ENCODE assay signal across 9 cellular contexts in genomic region chr1:63775418-63776127, GRCh38. TPM values are rescaled to one million over a fixed set of nuclear protein-coding genes. Genes with fewer than 3 reads are reported as not detected.
A peak's percentile ranks its signal among the peaks of the same experiment; 100 is the strongest.
DNase-seq lines count a peak whose midpoint lies in the region; ATAC-seq and TF ChIP-seq lines count a peak whose summit lies in the region.
"Had no signal": no experiment of that assay in that cellular context is flagged by ENCODE, and none has a peak within 500 bp of the region (broad histone marks: within the 10 kb centered on the region; RNA-seq: fewer than 3 reads in every experiment).

No MANE protein-coding gene starts in this region.

- no peaks in the 10 kb centered on the region for H3K27me3 ChIP-seq in smooth muscle cell (ENCODE audit: low read depth)

- H3F3A ChIP-seq in smooth muscle cell (ENCODE audit: low read depth): peaks cover 15% of the 10 kb centered on the region

- H3K4me3 Mint-ChIP-seq in activated B cell treated with CpG ODN at 0.5 μM for 24 hours: peak overlapping the region; percentile 83

- TF ChIP-seq CTCF in activated B cell treated with CpG ODN at 0.5 μM for 24 hours (IDR thresholded peaks at IDR 0.05) (no peak), smooth muscle cell (IDR thresholded peaks at IDR 0.05; ENCODE audit: borderline replicate concordance, insufficient read depth, poor library complexity, severe bottlenecking) (no peak)

- intact Hi-C loops in activated B cell treated with CpG ODN at 0.5 μM for 24 hours (cut with micrococcal nuclease): loop anchor here (2.0 kb wide), 1 partner anchor 115 kb away; no protein-coding TSS in a partner anchor

- no peaks in the 10 kb centered on the region for H3K36me3 Mint-ChIP-seq in activated B cell treated with CpG ODN at 0.5 μM for 24 hours (ENCODE audit: low read depth)

- no peaks in the 10 kb centered on the region for H3K9me3 Mint-ChIP-seq in activated B cell treated with CpG ODN at 0.5 μM for 24 hours

- peaks cover 41% of the 10 kb centered on the region for H3K27me3 Mint-ChIP-seq in activated B cell treated with CpG ODN at 0.5 μM for 24 hours

- H3K27ac ChIP-seq in smooth muscle cell (ENCODE audit: low read depth): no peak overlapping the region

- peak overlapping the region; percentile 91 for H2AFZ ChIP-seq in smooth muscle cell (ENCODE audit: low read depth)

- ATAC-seq in activated B cell treated with CpG ODN at 0.5 μM for 24 hours (ENCODE audit: low read depth) (no peak), GM18870 (IDR thresholded peaks at IDR 0.05; ENCODE audit: unreplicated experiment) (no peak)

- H3K9ac ChIP-seq in smooth muscle cell (ENCODE audit: low read depth): no peak overlapping the region

- H3K4me2 ChIP-seq in smooth muscle cell: peak overlapping the region; percentile 98

- no peaks in the 10 kb centered on the region for H3K9me3 ChIP-seq in smooth muscle cell (replicated peaks; ENCODE audit: low read depth)

- no peak overlapping the region for H3K27ac Mint-ChIP-seq in activated B cell treated with CpG ODN at 0.5 μM for 24 hours

- no peaks in the 10 kb centered on the region for H3K36me3 ChIP-seq in smooth muscle cell (ENCODE audit: low read depth)

- peaks cover 8% of the 10 kb centered on the region for H4K20me1 ChIP-seq in smooth muscle cell (ENCODE audit: low read depth)

- CTCF ChIA-PET in activated B cell treated with CpG ODN at 0.5 μM for 24 hours (lab: Charles Lee): interaction anchor here (2.1 kb wide), 1 partner anchor 140 kb away, joined by 9 read pairs; no protein-coding TSS in a partner anchor

- DNase-seq in NCI-H1694 treated with DMSO at 0.1 percent for 48 hours (lab: John Stamatoyannopoulos, UW): peak; percentile 33
- no peak for DNase-seq in NCI-H1694 (lab: John Stamatoyannopoulos, UW)
- no peak for DNase-seq in activated B cell treated with CpG ODN at 0.5 μM for 24 hours
- DNase-seq in smooth muscle cell (lab: John Stamatoyannopoulos, UW; ENCODE audit: unreplicated experiment): no peak
- DNase-seq in NCI-H2107 (lab: John Stamatoyannopoulos, UW): no peak
- DNase-seq in NOMO-1 (lab: John Stamatoyannopoulos, UW; ENCODE audit: unreplicated experiment in 2 of 2): no peak
- DNase-seq: NCI-H446 treated with DMSO at 0.1 percent for 48 hours had no signal

- peaks cover 26% of the 10 kb centered on the region for H3K79me2 ChIP-seq in smooth muscle cell (ENCODE audit: low read depth)

- POLR2A ChIA-PET in activated B cell treated with CpG ODN at 0.5 μM for 24 hours (lab: Charles Lee): no interaction called here

- peak overlapping the region; percentile 62 for H3K4me3 ChIP-seq in iPS-11a (ENCODE audit: low read depth, low read length)
- peak overlapping the region; percentile 80 for H3K4me3 ChIP-seq in smooth muscle cell

- peaks cover 47% of the 10 kb centered on the region for H3K4me1 ChIP-seq in smooth muscle cell (ENCODE audit: low read depth)

- H3K4me1 Mint-ChIP-seq in activated B cell treated with CpG ODN at 0.5 μM for 24 hours: peaks cover 22% of the 10 kb centered on the region

- WGBS in smooth muscle cell (ENCODE audit: low lambda C conversion rate): 30% methylated on average over 8 of the region's 8 CpGs

RNA-seq across cellular contexts. Expression of gene ROR1, which starts 1.8 kb away (rescaled TPM):
- 1.8 and 2.2 TPM in 2 replicates for total RNA-seq in activated B cell treated with CpG ODN at 0.5 μM for 24 hours
- 7.2 and 8.0 TPM in 2 replicates for total RNA-seq in smooth muscle cell
- 3.3 and 6.1 TPM in 2 replicates for polyA plus RNA-seq in smooth muscle cell
